1 cellular context compared by ENCODE assay signal in genomic region chr4:139685180-139685579, GRCh38.
TF ChIP-seq lines count a peak whose summit lies in the region.

No MANE protein-coding gene starts in this region.

TF ChIP-seq in K562, 482 proteins besides CTCF, POLR2A, EP300 and RAD21 (continued from another document and continues in another):
- TF ChIP-seq PML (IDR thresholded peaks at IDR 0.05; ENCODE audit: low read length): peak; percentile 30; the same call in 1 of the 2 replicates
- TF ChIP-seq BHLHE40 (IDR thresholded peaks at IDR 0.05; ENCODE audit: low read length): no peak
- TF ChIP-seq ZNF507 (tag; conservative IDR thresholded peaks at IDR 0.05): no peak
- TF ChIP-seq THRAP3 (IDR thresholded peaks at IDR 0.05; ENCODE audit: borderline replicate concordance): no peak
- no peak for TF ChIP-seq U2AF2 (optimal IDR thresholded peaks at IDR 0.05; ENCODE audit: low read depth, low read length)
- no peak for TF ChIP-seq ZNF639 (CRISPR knock-in tag; conservative IDR thresholded peaks at IDR 0.05 in 1 of 2, IDR thresholded peaks at IDR 0.05 in 1 of 2)
- TF ChIP-seq ZNF174 (CRISPR knock-in tag; IDR thresholded peaks at IDR 0.05): no peak
- no peak for TF ChIP-seq TCF7 (IDR thresholded peaks at IDR 0.05; ENCODE audit: borderline replicate concordance)
- no peak for TF ChIP-seq ZBTB43 (CRISPR knock-in tag; IDR thresholded peaks at IDR 0.05)
- no peak for TF ChIP-seq ZNF75A (CRISPR knock-in tag; IDR thresholded peaks at IDR 0.05)
- no peak for TF ChIP-seq NFIX (CRISPR knock-in tag; IDR thresholded peaks at IDR 0.05; ENCODE audit: low read depth)
- no peak for TF ChIP-seq PREB (CRISPR knock-in tag; IDR thresholded peaks at IDR 0.05)
- no peak for TF ChIP-seq NR2F6 (CRISPR knock-in tag; IDR thresholded peaks at IDR 0.05)
- no peak for TF ChIP-seq MNT (conservative IDR thresholded peaks at IDR 0.05)
- TF ChIP-seq ZNF785 (CRISPR knock-in tag; IDR thresholded peaks at IDR 0.05): no peak
- TF ChIP-seq YBX1 (IDR thresholded peaks at IDR 0.05): no peak
- TF ChIP-seq IRF2 (CRISPR knock-in tag; IDR thresholded peaks at IDR 0.05): no peak
- no peak for TF ChIP-seq NR1H2 (CRISPR knock-in tag; IDR thresholded peaks at IDR 0.05)
- TF ChIP-seq GTF2E2 (tag; IDR thresholded peaks at IDR 0.05): no peak
- TF ChIP-seq GATA2 (CRISPR knock-in tag; IDR thresholded peaks at IDR 0.05): peak; percentile 64
- no peak for TF ChIP-seq ZNF764 (CRISPR knock-in tag; IDR thresholded peaks at IDR 0.05; ENCODE audit: low read depth)
- peak; percentile 77 for TF ChIP-seq TCF3 (CRISPR knock-in tag; IDR thresholded peaks at IDR 0.05)
- TF ChIP-seq RBFOX2 (IDR thresholded peaks at IDR 0.05; ENCODE audit: low read depth, low read length): no peak
- no peak for TF ChIP-seq MBD2 (IDR thresholded peaks at IDR 0.05; ENCODE audit: borderline replicate concordance, low read depth)
- TF ChIP-seq SETDB1 (IDR thresholded peaks at IDR 0.05; ENCODE audit: low read length): no peak
- TF ChIP-seq RBBP5 (IDR thresholded peaks at IDR 0.05; ENCODE audit: borderline replicate concordance, insufficient read depth, low read length, poor library complexity, severe bottlenecking): no peak
- TF ChIP-seq ZFP30 (CRISPR knock-in tag; IDR thresholded peaks at IDR 0.05; ENCODE audit: borderline replicate concordance): no peak
- TF ChIP-seq ZNF79 (CRISPR knock-in tag; IDR thresholded peaks at IDR 0.05; ENCODE audit: low read depth): no peak
- TF ChIP-seq CBX3 (IDR thresholded peaks at IDR 0.05; ENCODE audit: borderline replicate concordance in 1 of 2, low read length in 2 of 2): peak in 1 of 2 experiments; percentile 80; a peak in 1 of 3 replicates
- TF ChIP-seq NFATC3 (IDR thresholded peaks at IDR 0.05): no peak
- no peak for TF ChIP-seq ZFX (CRISPR knock-in tag; IDR thresholded peaks at IDR 0.05)
- TF ChIP-seq CHAMP1 (IDR thresholded peaks at IDR 0.05): no peak
- no peak for TF ChIP-seq NR4A1 (CRISPR knock-in tag; IDR thresholded peaks at IDR 0.05)
- TF ChIP-seq NR4A1 (tag; IDR thresholded peaks at IDR 0.05): no peak
- TF ChIP-seq NUFIP1 (IDR thresholded peaks at IDR 0.05; ENCODE audit: partially characterized antibody): no peak
- TF ChIP-seq REST (CRISPR knock-in tag; IDR thresholded peaks at IDR 0.05; ENCODE audit: low read depth): no peak
- 0 out of 2 replicates have a peak, but pooled peaks have one; percentile 20 for TF ChIP-seq ZEB2 (IDR thresholded peaks at IDR 0.05)
- TF ChIP-seq SMAD2 (IDR thresholded peaks at IDR 0.05; ENCODE audit: low read depth, low read length): no peak
- TF ChIP-seq TCF15 (CRISPR knock-in tag; IDR thresholded peaks at IDR 0.05): no peak
- TF ChIP-seq TRIM28 (IDR thresholded peaks at IDR 0.05): peak; percentile 62; the same call in 1 of the 2 replicates
- TF ChIP-seq CBFA2T3 (IDR thresholded peaks at IDR 0.05): peak; percentile 75
- TF ChIP-seq MXD1 (CRISPR knock-in tag; IDR thresholded peaks at IDR 0.05; ENCODE audit: borderline replicate concordance, poor library complexity, severe bottlenecking): no peak
- no peak for TF ChIP-seq GATAD2A (IDR thresholded peaks at IDR 0.05)
- TF ChIP-seq SFPQ (IDR thresholded peaks at IDR 0.05; ENCODE audit: low read depth, low read length): no peak
- TF ChIP-seq NR2C2 (CRISPR knock-in tag; IDR thresholded peaks at IDR 0.05): no peak
- no peak for TF ChIP-seq NR2C2 (tag; IDR thresholded peaks at IDR 0.05)
- no peak for TF ChIP-seq ZNF695 (CRISPR knock-in tag; IDR thresholded peaks at IDR 0.05)
- TF ChIP-seq ZNF644 (tag; IDR thresholded peaks at IDR 0.05; ENCODE audit: low read depth): no peak
- TF ChIP-seq TSHZ1 (CRISPR knock-in tag; IDR thresholded peaks at IDR 0.05): no peak
- no peak for TF ChIP-seq HDAC8 (tag; IDR thresholded peaks at IDR 0.05)
- TF ChIP-seq SAFB (IDR thresholded peaks at IDR 0.05; ENCODE audit: borderline replicate concordance, low read depth, low read length): no peak
- TF ChIP-seq PTTG1 (tag; IDR thresholded peaks at IDR 0.05; ENCODE audit: low read depth): no peak
- no peak for TF ChIP-seq STAG1 (CRISPR knock-in tag; IDR thresholded peaks at IDR 0.05; ENCODE audit: borderline replicate concordance)
- no peak for TF ChIP-seq ZFP36 (IDR thresholded peaks at IDR 0.05; ENCODE audit: low read depth, low read length, partially characterized antibody)
- no peak for TF ChIP-seq BRD9 (IDR thresholded peaks at IDR 0.05; ENCODE audit: low read depth, partially characterized antibody)
- TF ChIP-seq KLF10 (CRISPR knock-in tag; IDR thresholded peaks at IDR 0.05): no peak
